18 cellular contexts compared by ENCODE assay signal in the genomic region with DNA sequence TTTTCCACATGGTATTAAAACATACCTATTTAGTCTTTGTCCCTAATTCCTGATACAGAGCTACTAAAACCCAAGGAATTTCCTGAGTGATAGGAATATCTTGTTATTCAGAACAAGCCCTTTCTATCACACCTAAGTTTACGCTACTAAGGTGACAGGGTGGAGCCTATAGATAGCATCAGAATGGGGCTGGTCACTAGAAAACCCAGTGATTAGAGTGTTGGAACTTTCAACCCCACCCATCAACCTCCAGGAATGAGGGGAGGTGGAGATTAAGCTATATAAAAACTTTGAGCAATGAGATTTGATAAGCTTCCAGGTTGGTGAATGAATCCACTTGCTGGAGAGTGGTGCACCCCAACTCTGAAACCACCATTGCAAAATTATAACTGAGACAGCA.
"Had no signal": no experiment of that assay in that cellular context is flagged by ENCODE, and none has a peak within 500 bp of the region (broad histone marks: within the 10 kb centered on the region; RNA-seq: fewer than 3 reads in every experiment).

No MANE protein-coding gene starts in this region.

- H3K9me3 ChIP-seq: esophagus muscularis mucosa, gastrocnemius medialis, heart right ventricle, left ventricle myocardium inferior, lower lobe of right lung, testis, transverse colon had no signal

- H3K27me3 ChIP-seq: esophagus muscularis mucosa, gastrocnemius medialis, heart right ventricle, testis, transverse colon had no signal

- ATAC-seq: gastrocnemius medialis; heart right ventricle; lower lobe of right lung; naive thymus-derived CD8-positive, alpha-beta T cell; sciatic nerve; stimulated activated naive CD8-positive, alpha-beta T cell treated with anti-CD3 and anti-CD28 coated beads, Interleukin-15, amount 100 ng/mL, for 72 hours had no signal

- H3K4me3 ChIP-seq: esophagus muscularis mucosa, gastrocnemius medialis, heart right ventricle, left ventricle myocardium inferior, lower lobe of right lung, testis, transverse colon had no signal

- H3K27ac ChIP-seq: epithelial cell of prostate, esophagus muscularis mucosa, gastrocnemius medialis, heart right ventricle, left ventricle myocardium inferior, lower lobe of right lung, testis had no signal

- H3K36me3 ChIP-seq: esophagus muscularis mucosa, gastrocnemius medialis, heart right ventricle, left ventricle myocardium inferior, lower lobe of right lung, transverse colon had no signal

- DNase-seq: effector memory CD4-positive, alpha-beta T cell; gastrocnemius medialis; heart right ventricle; islet precursor cell; left ventricle myocardium inferior; lower lobe of right lung; midbrain; naive thymus-derived CD8-positive, alpha-beta T cell; posterior cingulate gyrus; stimulated activated CD4-positive, alpha-beta T cell treated with anti-CD3 and anti-CD28 coated beads, Interleukin-2, amount 100 ng/mL, for 24 hours; stimulated activated CD4-positive, alpha-beta T cell treated with anti-CD3 and anti-CD28 coated beads, Interleukin-4, amount 100 ng/mL, for 4 hours; stimulated activated naive B cell treated with anti-CD40 and anti-IgM and Interleukin-4, amounts not matched to agents 10 μg/mL and 1 μg/mL and 100 μg/mL, for 72 hours; stimulated activated naive CD8-positive, alpha-beta T cell treated with anti-CD3 and anti-CD28 coated beads, Interleukin-15, amount 100 ng/mL, for 72 hours; testis; transverse colon had no signal
